12 cellular contexts compared by ENCODE assay signal in genomic region chr7:132783824-132784223, GRCh38.
DNase-seq lines count a peak whose midpoint lies in the region; ATAC-seq lines count a peak whose summit lies in the region.
"Had no signal": no experiment of that assay in that cellular context is flagged by ENCODE, and none has a peak within 500 bp of the region (broad histone marks: within the 10 kb centered on the region; RNA-seq: fewer than 3 reads in every experiment).

No MANE protein-coding gene starts in this region.

- no peak for ATAC-seq in stimulated activated naive CD8-positive, alpha-beta T cell treated with anti-CD3 and anti-CD28 coated beads, Interleukin-15, Interleukin-2, amounts not matched to agents 100 U/mL and 50 U/mL, for 24 hours
- no peak for ATAC-seq in HG02870 (IDR thresholded peaks at IDR 0.05; ENCODE audit: unreplicated experiment)
- ATAC-seq: Right ventricle myocardium inferior had no signal

- DNase-seq in AG08395 (ENCODE audit: low spot score): peak; percentile 36
- peak; percentile 66 for DNase-seq in HK-2 (ENCODE audit: unreplicated experiment)
- peak; percentile 70 for DNase-seq in SW480 (ENCODE audit: low spot score)
- peak; percentile 14 for DNase-seq in glomerular endothelial cell (ENCODE audit: extremely low read depth, low read depth, low spot score)
- no peak for DNase-seq in KG1 (lab: John Stamatoyannopoulos, UW)
- DNase-seq in C1 segment of cervical spinal cord (lab: John Stamatoyannopoulos, UW): no peak
- DNase-seq in stimulated activated naive CD8-positive, alpha-beta T cell treated with anti-CD3 and anti-CD28 coated beads, Interleukin-15, Interleukin-2, amounts not matched to agents 100 U/mL and 50 U/mL, for 24 hours: no peak
- DNase-seq: activated CD4-positive, alpha-beta T cell treated with anti-CD3 and anti-CD28 coated beads for 4 hours; DND-41; tibial artery had no signal

Comparison
In these comparisons a context has a peak if more than half of its experiments do, and no peak if none do; other contexts are left out.
1. DNase-seq: peak in AG08395 (single experiment), HK-2 (single experiment), SW480 (single experiment) and glomerular endothelial cell (single experiment); none in KG1 (single experiment), C1 segment of cervical spinal cord (0 of 14) and stimulated activated naive CD8-positive, alpha-beta T cell treated with anti-CD3 and anti-CD28 coated beads, Interleukin-15, Interleukin-2, amounts not matched to agents 100 U/mL and 50 U/mL, for 24 hours (single experiment).